ENCODE assay signal across 18 cellular contexts in the genomic region with DNA sequence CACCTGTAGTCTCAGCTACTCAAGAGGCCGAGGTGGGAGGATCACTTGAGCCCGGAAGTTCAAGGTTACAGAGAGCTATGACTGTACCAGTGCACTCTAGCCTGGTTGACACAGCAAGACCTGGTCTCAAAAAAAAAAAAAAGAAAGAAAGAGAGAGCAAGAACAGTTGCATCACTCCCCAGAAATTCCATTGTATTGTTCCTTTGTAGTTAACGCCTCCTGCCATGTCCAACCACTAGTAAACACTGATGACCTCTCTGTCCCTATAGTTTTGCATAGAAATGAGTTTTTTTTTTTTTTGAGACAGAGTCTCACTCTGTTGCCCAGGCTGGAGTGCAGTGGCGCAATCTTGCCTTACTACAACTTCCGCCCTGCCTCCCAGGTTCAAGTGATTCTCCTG. TPM values are rescaled to one million over a fixed set of nuclear protein-coding genes. Genes with fewer than 3 reads are reported as not detected.
DNase-seq lines count a peak whose midpoint lies in the region; ATAC-seq, FAIRE-seq and TF ChIP-seq lines count a peak whose summit lies in the region.
"Had no signal": no experiment of that assay in that cellular context is flagged by ENCODE, and none has a peak within 500 bp of the region (broad histone marks: within the 10 kb centered on the region; RNA-seq: fewer than 3 reads in every experiment).

No MANE protein-coding gene starts in this region.

- FAIRE-seq in HepG2 (lab: Jason Lieb, UNC), result no peak
- FAIRE-seq: A549, H1, HTR-8/SVneo had no signal

- H3K27ac ChIP-seq in HepG2 (ENCODE audit: extremely low read length, insufficient read depth, low read length), result no peak overlapping the region
- no peak overlapping the region for H3K27ac ChIP-seq in right lobe of liver
- H3K27ac ChIP-seq in mesendoderm (ENCODE audit: low read depth, low read length), result no peak overlapping the region
- H3K27ac ChIP-seq: 22Rv1, A549, BLaER1 had no signal

- H3K56ac ChIP-seq in mesendoderm (ENCODE audit: low read length), result no peak overlapping the region

- no peak for TF ChIP-seq EP300 in HepG2 (IDR thresholded peaks at IDR 0.05; ENCODE audit: low read depth in 2 of 2, low read length in 2 of 2)
- TF ChIP-seq EP300 in HepG2 (CRISPR knock-in tag; IDR thresholded peaks at IDR 0.05; ENCODE audit: borderline replicate concordance), result no peak

- TF ChIP-seq CTCF in HepG2 (CRISPR knock-in tag; IDR thresholded peaks at IDR 0.05) (no peak), right lobe of liver (IDR thresholded peaks at IDR 0.05) (no peak)

- H3K27me3 ChIP-seq in HepG2 (ENCODE audit: control insufficient read depth in 1 of 2, insufficient read depth in 2 of 2, low read length in 2 of 2) (no peaks in the 10 kb centered on the region), right lobe of liver (no peaks in the 10 kb centered on the region), mesendoderm (ENCODE audit: insufficient read depth, low read length, poor library complexity) (no peaks in the 10 kb centered on the region)
- H3K27me3 ChIP-seq: BLaER1 had no signal

- H3K36me3 Mint-ChIP-seq in activated CD4-positive, alpha-beta T cell treated with anti-CD3 and anti-CD28 coated beads, Interleukin-2, amount 10 ng/mL, durations not matched to agents 24 days and 14 days (ENCODE audit: low read depth), result peaks cover 65% of the 10 kb centered on the region

- 91% methylated on average over 5 of the region's 5 CpGs for WGBS in HepG2 (ENCODE audit: low lambda C conversion rate)
- 96% methylated on average over 5 of the region's 5 CpGs for WGBS in right lobe of liver (ENCODE audit: insufficient coverage, low coverage, low lambda C conversion rate, missing lambda C conversion rate)
- no CpG with 5 or more reads among the region's 5 CpGs for WGBS in mesendoderm (ENCODE audit: extremely low coverage, insufficient coverage, low lambda C conversion rate)

- TF ChIP-seq POLR2A in HepG2 (IDR thresholded peaks at IDR 0.05; ENCODE audit: insufficient read depth in 1 of 2, low read depth in 2 of 2, low read length in 2 of 2) (no peak), right lobe of liver (IDR thresholded peaks at IDR 0.05) (no peak)

- H2BK120ac ChIP-seq in mesendoderm (ENCODE audit: low read depth, low read length), result no peak overlapping the region

- H3K36me3 ChIP-seq in HepG2 (replicated peaks in 1 of 2; ENCODE audit: control insufficient read depth in 1 of 2, insufficient read depth in 2 of 2, low read length in 2 of 2), result peaks cover 26 to 75% of the 10 kb centered on the region in 2 experiments
- H3K36me3 ChIP-seq in right lobe of liver, result peaks cover 25 to 91% (median 49%) of the 10 kb centered on the region in 4 donors
- peaks cover 17% of the 10 kb centered on the region for H3K36me3 ChIP-seq in mesendoderm (ENCODE audit: control insufficient read depth, insufficient read depth, low read length)

- H3K4me1 ChIP-seq in HepG2 (ENCODE audit: insufficient read depth, low read length) (no peaks in the 10 kb centered on the region), right lobe of liver (no peaks in the 10 kb centered on the region), mesendoderm (ENCODE audit: control insufficient read depth, low read depth, low read length) (peaks cover 3% of the 10 kb centered on the region)
- H3K4me1 ChIP-seq: A549, BLaER1 had no signal

- H3K9ac ChIP-seq in HepG2 (ENCODE audit: insufficient read depth, low read depth, low read length) (no peak overlapping the region), mesendoderm (ENCODE audit: low read length) (no peak overlapping the region)
- H3K9ac ChIP-seq: BLaER1 had no signal

- H3K9me3 ChIP-seq in HepG2 (ENCODE audit: low read length) (no peaks in the 10 kb centered on the region), right lobe of liver (no peaks in the 10 kb centered on the region)
- H3K9me3 ChIP-seq: A549, BLaER1 had no signal

- no peaks in the 10 kb centered on the region for H3K79me1 ChIP-seq in mesendoderm (ENCODE audit: low read length)

- no peak overlapping the region for H2BK15ac ChIP-seq in mesendoderm (replicated peaks; ENCODE audit: low read depth)

- no peak overlapping the region for H2AFZ ChIP-seq in HepG2 (ENCODE audit: low read length)

- no peak overlapping the region for H3K18ac ChIP-seq in mesendoderm (ENCODE audit: low read length)

- DNase-seq in activated CD4-positive, alpha-beta T cell treated with anti-CD3 and anti-CD28 coated beads, Interleukin-2, amount 10 ng/mL, durations not matched to agents 24 days and 14 days, result peak; percentile 23
- DNase-seq in activated CD4-positive, alpha-beta T cell treated with anti-CD3 and anti-CD28 coated beads for 4 hours, result no peak
- DNase-seq in HepG2 (ENCODE audit: low spot score) (peak; percentile 7), right lobe of liver (no peak), mesendoderm (peak; percentile 31), NCI-H1930 (lab: John Stamatoyannopoulos, UW) (no peak)
- DNase-seq: AML-193; CD4-positive, alpha-beta memory T cell; DMS79 treated with DMSO at 0.1 percent for 48 hours; GF-D8; H9 had no signal

- POLR2A ChIA-PET in HepG2 (lab: Yijun Ruan, JAX), result no interaction called here

- H3K4me3 Mint-ChIP-seq in activated CD4-positive, alpha-beta T cell treated with anti-CD3 and anti-CD28 coated beads, Interleukin-2, amount 10 ng/mL, durations not matched to agents 24 days and 14 days, result no peak overlapping the region
- H3K4me3 Mint-ChIP-seq: CD14-positive monocyte; CD4-positive, alpha-beta memory T cell; H9 had no signal

- no peak overlapping the region for H3K4ac ChIP-seq in mesendoderm (ENCODE audit: low read depth, low read length)

- H3K27ac Mint-ChIP-seq in activated CD4-positive, alpha-beta T cell treated with anti-CD3 and anti-CD28 coated beads, Interleukin-2, amount 10 ng/mL, durations not matched to agents 24 days and 14 days, result no peak overlapping the region
- H3K27ac Mint-ChIP-seq: CD4-positive, alpha-beta memory T cell had no signal

- no peak overlapping the region for H2AK5ac ChIP-seq in mesendoderm (ENCODE audit: low read length)

- no peak overlapping the region for H2BK5ac ChIP-seq in mesendoderm (ENCODE audit: low read length)

- H3K9me3 Mint-ChIP-seq in activated CD4-positive, alpha-beta T cell treated with anti-CD3 and anti-CD28 coated beads, Interleukin-2, amount 10 ng/mL, durations not matched to agents 24 days and 14 days, result no peaks in the 10 kb centered on the region
- H3K9me3 Mint-ChIP-seq: CD14-positive monocyte; CD4-positive, alpha-beta memory T cell; H9 had no signal

- H3K23ac ChIP-seq in mesendoderm (ENCODE audit: low read length), result no peak overlapping the region

- no peak for ATAC-seq in HepG2
- ATAC-seq in right lobe of liver, result no peak
- no peak for ATAC-seq in GM18858 (IDR thresholded peaks at IDR 0.05; ENCODE audit: unreplicated experiment)
- ATAC-seq: A549 had no signal

- H3K27me3 Mint-ChIP-seq in activated CD4-positive, alpha-beta T cell treated with anti-CD3 and anti-CD28 coated beads, Interleukin-2, amount 10 ng/mL, durations not matched to agents 24 days and 14 days, result no peaks in the 10 kb centered on the region
- H3K27me3 Mint-ChIP-seq: CD4-positive, alpha-beta memory T cell had no signal

- no peaks in the 10 kb centered on the region for H4K20me1 ChIP-seq in HepG2 (ENCODE audit: insufficient read depth, low read length)

- no peak overlapping the region for H3K4me3 ChIP-seq in HepG2 (replicated peaks in 1 of 3; ENCODE audit: insufficient read depth in 1 of 3, low read depth in 2 of 3, low read length in 3 of 3)
- H3K4me3 ChIP-seq in right lobe of liver, result no peak overlapping the region
- H3K4me3 ChIP-seq in mesendoderm (ENCODE audit: low read length), result no peak overlapping the region
- H3K4me3 ChIP-seq: A549, BLaER1 had no signal

- H4K8ac ChIP-seq in mesendoderm (ENCODE audit: low read depth, low read length), result no peak overlapping the region

- H4K5ac ChIP-seq in mesendoderm (ENCODE audit: low read length), result no peak overlapping the region

- intact Hi-C loops in activated CD4-positive, alpha-beta T cell treated with anti-CD3 and anti-CD28 coated beads, Interleukin-2, amount 10 ng/mL, durations not matched to agents 24 days and 14 days (cut with micrococcal nuclease), result no loop called here
- intact Hi-C loops in HepG2 (cut with micrococcal nuclease; ENCODE audit: unreplicated experiment), result no loop called here
- intact Hi-C loops in right lobe of liver (cut with DNase I), result no loop called here

- no peak overlapping the region for H3K4me2 ChIP-seq in HepG2 (ENCODE audit: low read depth, low read length)
- H3K4me2 ChIP-seq in mesendoderm (ENCODE audit: low read length), result no peak overlapping the region
- H3K4me2 ChIP-seq: A549, BLaER1 had no signal

- no TSS peak for BruUV-seq in HepG2 (replicated peaks; lab: Mats Ljungman, UMichigan)

- no peak for TF ChIP-seq RAD21 in HepG2 (CRISPR knock-in tag; IDR thresholded peaks at IDR 0.05)

- CTCF ChIA-PET in HepG2 (lab: Yijun Ruan, JAX; ENCODE audit: low intra/inter-chr PET ratio, low total read pairs), result no interaction called here

- in situ Hi-C loops in HepG2 (cut with HindIII; ENCODE audit: extremely low pct_ligation_motif_present, low pct_unique_long_range_greater_than_20kb), result no loop called here

- H3K4me1 Mint-ChIP-seq in activated CD4-positive, alpha-beta T cell treated with anti-CD3 and anti-CD28 coated beads, Interleukin-2, amount 10 ng/mL, durations not matched to agents 24 days and 14 days, result peaks cover 18% of the 10 kb centered on the region

- H3K79me2 ChIP-seq in HepG2 (ENCODE audit: insufficient read depth, low read length) (no peaks in the 10 kb centered on the region), mesendoderm (ENCODE audit: control insufficient read depth, insufficient read depth, low read length) (no peaks in the 10 kb centered on the region)

RNA-seq across cellular contexts. Expression of a gene that starts 10.8 kb away (rescaled TPM):
- 72.4 and 76.1 TPM in 2 replicates for total RNA-seq in activated CD4-positive, alpha-beta T cell treated with anti-CD3 and anti-CD28 coated beads, Interleukin-2, amount 10 ng/mL, durations not matched to agents 24 days and 14 days
- 12.9 and 16.6 TPM in 2 replicates for total RNA-seq in HepG2 (2016; rRNA removed; fragmentation: Illumina TruSeq; extraction: Trizol)
- 2.9 and 3.1 TPM in 2 replicates for total RNA-seq in HepG2 (2016; cell fraction: cytosol; rRNA removed; fragmentation: Illumina TruSeq; extraction: Trizol; ENCODE audit: low read depth)
- 12.2 and 14.6 TPM in 2 replicates for total RNA-seq in HepG2 (2016; cell fraction: insoluble cytoplasmic fraction; rRNA removed; fragmentation: Illumina TruSeq; extraction: Trizol)
- 9.2 and 11.0 TPM in 2 replicates for total RNA-seq in HepG2 (2016; cell fraction: membrane; rRNA removed; fragmentation: Illumina TruSeq; extraction: Trizol)
- total RNA-seq in HepG2 (2016; cell fraction: nucleus; rRNA removed; fragmentation: Illumina TruSeq; extraction: Trizol), result 14.6 and 19.5 TPM in 2 replicates
- 24.0 and 26.8 TPM in 2 replicates for polyA plus RNA-seq in HepG2 (2011; rRNA removed)
- 17.8 and 24.5 TPM in 2 replicates for polyA plus RNA-seq in HepG2 (2011; cell fraction: cytosol; rRNA removed)
- 20.6 and 20.9 TPM in 2 replicates for polyA plus RNA-seq in HepG2 (2011; cell fraction: nucleus; rRNA removed)
- polyA plus RNA-seq in HepG2 (2012), result 22.2 and 27.3 TPM in 2 replicates
- 3.0 and 3.3 TPM in 2 replicates for polyA plus RNA-seq in HepG2 (2016; cell fraction: cytosol; fragmentation: Illumina TruSeq; extraction: Trizol; ENCODE audit: low read depth)
- polyA plus RNA-seq in HepG2 (2016; cell fraction: insoluble cytoplasmic fraction; fragmentation: Illumina TruSeq; extraction: Trizol; ENCODE audit: low read depth), result 32.0 and 38.3 TPM in 2 replicates
- 10.8 and 13.4 TPM in 2 replicates for polyA plus RNA-seq in HepG2 (2016; cell fraction: membrane; fragmentation: Illumina TruSeq; extraction: Trizol; ENCODE audit: low read depth)
- polyA plus RNA-seq in HepG2 (2016; cell fraction: nucleus; fragmentation: Illumina TruSeq; extraction: Trizol; ENCODE audit: insufficient read depth, low read depth), result 30.7 and 32.8 TPM in 2 replicates
- 18.9 and 34.4 TPM in 2 replicates for polyA minus RNA-seq in HepG2 (2011; rRNA and poly(A)+ RNA removed; ENCODE audit: low replicate concordance)
- polyA minus RNA-seq in HepG2 (2011; cell fraction: cytosol; rRNA and poly(A)+ RNA removed), result 10.3 and 10.8 TPM in 2 replicates
- 14.8 and 18.3 TPM in 2 replicates for polyA minus RNA-seq in HepG2 (2011; cell fraction: nucleus; rRNA and poly(A)+ RNA removed)
- 10 to 100 TPM; 13.8 to 27.6 (median 21.1) TPM for total RNA-seq in right lobe of liver
- 33.0 TPM for polyA plus RNA-seq in mesendoderm (2013, experiment 1 of 2)
- polyA plus RNA-seq in mesendoderm (2013, experiment 2 of 2), result 32.9 TPM

RNA-seq across cellular contexts. Expression of a gene that starts 42.5 kb away (rescaled TPM):
- total RNA-seq in activated CD4-positive, alpha-beta T cell treated with anti-CD3 and anti-CD28 coated beads, Interleukin-2, amount 10 ng/mL, durations not matched to agents 24 days and 14 days, result 39.7 and 40.1 TPM in 2 replicates
- 13.5 and 23.0 TPM in 2 replicates for total RNA-seq in HepG2 (2016; rRNA removed; fragmentation: Illumina TruSeq; extraction: Trizol)
- total RNA-seq in HepG2 (2016; cell fraction: cytosol; rRNA removed; fragmentation: Illumina TruSeq; extraction: Trizol; ENCODE audit: low read depth), result 2.7 and 3.3 TPM in 2 replicates
- 12.8 and 21.9 TPM in 2 replicates for total RNA-seq in HepG2 (2016; cell fraction: insoluble cytoplasmic fraction; rRNA removed; fragmentation: Illumina TruSeq; extraction: Trizol)
- total RNA-seq in HepG2 (2016; cell fraction: membrane; rRNA removed; fragmentation: Illumina TruSeq; extraction: Trizol), result 9.1 and 9.5 TPM in 2 replicates
- 20.1 and 23.2 TPM in 2 replicates for total RNA-seq in HepG2 (2016; cell fraction: nucleus; rRNA removed; fragmentation: Illumina TruSeq; extraction: Trizol)
- 12.1 and 12.5 TPM in 2 replicates for polyA plus RNA-seq in HepG2 (2011; rRNA removed)
- 7.0 and 11.1 TPM in 2 replicates for polyA plus RNA-seq in HepG2 (2011; cell fraction: cytosol; rRNA removed)
- 12.1 and 14.0 TPM in 2 replicates for polyA plus RNA-seq in HepG2 (2011; cell fraction: nucleus; rRNA removed)
- 19.3 and 22.7 TPM in 2 replicates for polyA plus RNA-seq in HepG2 (2012)
- polyA plus RNA-seq in HepG2 (2016; cell fraction: cytosol; fragmentation: Illumina TruSeq; extraction: Trizol; ENCODE audit: low read depth), result 1.6 and 1.8 TPM in 2 replicates
- 18.6 and 21.3 TPM in 2 replicates for polyA plus RNA-seq in HepG2 (2016; cell fraction: insoluble cytoplasmic fraction; fragmentation: Illumina TruSeq; extraction: Trizol; ENCODE audit: low read depth)
- 3.9 and 4.6 TPM in 2 replicates for polyA plus RNA-seq in HepG2 (2016; cell fraction: membrane; fragmentation: Illumina TruSeq; extraction: Trizol; ENCODE audit: low read depth)
- 22.7 and 22.9 TPM in 2 replicates for polyA plus RNA-seq in HepG2 (2016; cell fraction: nucleus; fragmentation: Illumina TruSeq; extraction: Trizol; ENCODE audit: insufficient read depth, low read depth)
- 14.8 and 21.1 TPM in 2 replicates for polyA minus RNA-seq in HepG2 (2011; rRNA and poly(A)+ RNA removed; ENCODE audit: low replicate concordance)
- 18.6 and 21.7 TPM in 2 replicates for polyA minus RNA-seq in HepG2 (2011; cell fraction: cytosol; rRNA and poly(A)+ RNA removed)
- 26.3 and 27.6 TPM in 2 replicates for polyA minus RNA-seq in HepG2 (2011; cell fraction: nucleus; rRNA and poly(A)+ RNA removed)
- total RNA-seq in right lobe of liver, result 10 to 100 TPM; 44.9 to 65.4 (median 52.4) TPM
- 21.5 TPM for polyA plus RNA-seq in mesendoderm (2013, experiment 1 of 2)
- 21.1 TPM for polyA plus RNA-seq in mesendoderm (2013, experiment 2 of 2)

RNA-seq across cellular contexts. Expression of a gene that starts 55.6 kb away (rescaled TPM):
- total RNA-seq in activated CD4-positive, alpha-beta T cell treated with anti-CD3 and anti-CD28 coated beads, Interleukin-2, amount 10 ng/mL, durations not matched to agents 24 days and 14 days, result not detected in 2 replicates
- total RNA-seq in HepG2 (2016; rRNA removed; fragmentation: Illumina TruSeq; extraction: Trizol), result not detected in 2 replicates
- total RNA-seq in HepG2 (2016; cell fraction: cytosol; rRNA removed; fragmentation: Illumina TruSeq; extraction: Trizol; ENCODE audit: low read depth), result not detected in 2 replicates
- total RNA-seq in HepG2 (2016; cell fraction: insoluble cytoplasmic fraction; rRNA removed; fragmentation: Illumina TruSeq; extraction: Trizol), result not detected in 2 replicates
- not detected in 2 replicates for total RNA-seq in HepG2 (2016; cell fraction: membrane; rRNA removed; fragmentation: Illumina TruSeq; extraction: Trizol)
- total RNA-seq in HepG2 (2016; cell fraction: nucleus; rRNA removed; fragmentation: Illumina TruSeq; extraction: Trizol), result not detected in 2 replicates
- polyA plus RNA-seq in HepG2 (2011; rRNA removed), result not detected in 2 replicates
- polyA plus RNA-seq in HepG2 (2011; cell fraction: cytosol; rRNA removed), result not detected in 2 replicates
- not detected in 2 replicates for polyA plus RNA-seq in HepG2 (2011; cell fraction: nucleus; rRNA removed)
- not detected in 2 replicates for polyA plus RNA-seq in HepG2 (2012)
- not detected in 2 replicates for polyA plus RNA-seq in HepG2 (2016; cell fraction: cytosol; fragmentation: Illumina TruSeq; extraction: Trizol; ENCODE audit: low read depth)
- polyA plus RNA-seq in HepG2 (2016; cell fraction: insoluble cytoplasmic fraction; fragmentation: Illumina TruSeq; extraction: Trizol; ENCODE audit: low read depth), result not detected in 2 replicates
- polyA plus RNA-seq in HepG2 (2016; cell fraction: membrane; fragmentation: Illumina TruSeq; extraction: Trizol; ENCODE audit: low read depth), result not detected in 2 replicates
- not detected in 2 replicates for polyA plus RNA-seq in HepG2 (2016; cell fraction: nucleus; fragmentation: Illumina TruSeq; extraction: Trizol; ENCODE audit: insufficient read depth, low read depth)
- polyA minus RNA-seq in HepG2 (2011; rRNA and poly(A)+ RNA removed; ENCODE audit: low replicate concordance), result not detected in 2 replicates
- not detected in 2 replicates for polyA minus RNA-seq in HepG2 (2011; cell fraction: cytosol; rRNA and poly(A)+ RNA removed)
- polyA minus RNA-seq in HepG2 (2011; cell fraction: nucleus; rRNA and poly(A)+ RNA removed), result not detected in 2 replicates
- total RNA-seq in right lobe of liver, result not detected
- polyA plus RNA-seq in mesendoderm (2013, experiment 1 of 2), result not detected
- polyA plus RNA-seq in mesendoderm (2013, experiment 2 of 2), result not detected
- total RNA-seq: CD4-positive, alpha-beta memory T cell; H1; H9 had no signal
- polyA plus RNA-seq: A549; CD14-positive monocyte; CD4-positive, alpha-beta memory T cell; H1 had no signal

Comparison
In these comparisons a context has a peak if more than half of its experiments do, and no peak if none do; other contexts are left out.
1. DNase-seq: peak in activated CD4-positive, alpha-beta T cell treated with anti-CD3 and anti-CD28 coated beads, Interleukin-2, amount 10 ng/mL, durations not matched to agents 24 days and 14 days (single experiment), HepG2 (single experiment) and mesendoderm (single experiment); none in activated CD4-positive, alpha-beta T cell treated with anti-CD3 and anti-CD28 coated beads for 4 hours (0 of 2), right lobe of liver (0 of 3) and NCI-H1930 (0 of 2).